ENCODE assay signal across 10 cellular contexts in genomic region chr1:32333251-32333963, GRCh38. TPM values are rescaled to one million over a fixed set of nuclear protein-coding genes. Genes with fewer than 3 reads are reported as not detected.
DNase-seq lines count a peak whose midpoint lies in the region; ATAC-seq and TF ChIP-seq lines count a peak whose summit lies in the region.
"Had no signal": no experiment of that assay in that cellular context is flagged by ENCODE, and none has a peak within 500 bp of the region (broad histone marks: within the 10 kb centered on the region; RNA-seq: fewer than 3 reads in every experiment).

No MANE protein-coding gene starts in this region.

- TF ChIP-seq CTCF in Panc1 (IDR thresholded peaks at IDR 0.05) (no peak), gastrocnemius medialis (IDR thresholded peaks at IDR 0.05 in 4 of 5, conservative IDR thresholded peaks at IDR 0.05 in 1 of 5) (no peak), vagina (IDR thresholded peaks at IDR 0.05) (no peak)

- H3K4me3 ChIP-seq in Panc1 (ENCODE audit: low read depth in 2 of 2, low read length in 2 of 2) (no peak overlapping the region), gastrocnemius medialis (no peak overlapping the region), vagina (no peak overlapping the region)

- H3K27ac Mint-ChIP-seq in activated CD4-positive, alpha-beta memory T cell treated with anti-CD3 and anti-CD28 coated beads, Interleukin-2, amount 10 ng/mL, durations not matched to agents 7 days and 5 days: peak overlapping the region; percentile 17
- no peak overlapping the region for H3K27ac Mint-ChIP-seq in activated CD4-positive, alpha-beta memory T cell treated with anti-CD3 and anti-CD28 coated beads for 36 hours

- TSS peak; percentile 95 for BruUV-seq in Panc1 (replicated peaks; lab: Mats Ljungman, UMichigan)

- CTCF ChIA-PET in activated CD4-positive, alpha-beta memory T cell treated with anti-CD3 and anti-CD28 coated beads, Interleukin-2, amount 10 ng/mL, durations not matched to agents 7 days and 5 days (lab: Charles Lee): interaction anchor here (0.8 to 1.7 kb wide), 2 partner anchors 12 to 14 kb away, joined by 3 to 9 read pairs; no protein-coding TSS in a partner anchor
- CTCF ChIA-PET in activated CD4-positive, alpha-beta memory T cell treated with anti-CD3 and anti-CD28 coated beads for 36 hours (lab: Charles Lee): interaction anchor here (1.0 to 1.6 kb wide), 3 partner anchors 85 to 118 kb away, joined by 3 to 8 read pairs (median 4); no protein-coding TSS in a partner anchor
- CTCF ChIA-PET in Panc1 (lab: Charles Lee): no interaction called here

- peaks cover 41% of the 10 kb centered on the region for H3K4me1 ChIP-seq in Panc1 (ENCODE audit: control insufficient read depth, insufficient read depth, low read length)
- peaks cover 4 to 6% of the 10 kb centered on the region in 2 donors for H3K4me1 ChIP-seq in gastrocnemius medialis
- peaks cover 25% of the 10 kb centered on the region for H3K4me1 ChIP-seq in vagina

- peaks cover 8% of the 10 kb centered on the region for H3K27me3 Mint-ChIP-seq in activated CD4-positive, alpha-beta memory T cell treated with anti-CD3 and anti-CD28 coated beads, Interleukin-2, amount 10 ng/mL, durations not matched to agents 7 days and 5 days
- no peaks in the 10 kb centered on the region for H3K27me3 Mint-ChIP-seq in activated CD4-positive, alpha-beta memory T cell treated with anti-CD3 and anti-CD28 coated beads for 36 hours

- no peaks in the 10 kb centered on the region for H3K9me3 Mint-ChIP-seq in activated CD4-positive, alpha-beta memory T cell treated with anti-CD3 and anti-CD28 coated beads, Interleukin-2, amount 10 ng/mL, durations not matched to agents 7 days and 5 days
- no peaks in the 10 kb centered on the region for H3K9me3 Mint-ChIP-seq in activated CD4-positive, alpha-beta memory T cell treated with anti-CD3 and anti-CD28 coated beads for 36 hours

- intact Hi-C loops in activated CD4-positive, alpha-beta memory T cell treated with anti-CD3 and anti-CD28 coated beads for 36 hours (cut with micrococcal nuclease): no loop called here
- intact Hi-C loops in Panc1 (cut with micrococcal nuclease; ENCODE audit: unreplicated experiment) (no loop called here), gastrocnemius medialis (cut with DNase I; ENCODE audit: low total_unique reads) (no loop called here), vagina (cut with DNase I) (no loop called here)

- H3K36me3 ChIP-seq in Panc1 (ENCODE audit: control insufficient read depth, insufficient read depth, low read length): peaks cover 19% of the 10 kb centered on the region
- H3K36me3 ChIP-seq in gastrocnemius medialis: peaks cover 0 to 37% of the 10 kb centered on the region in 2 donors
- peaks cover 0 to 40% of the 10 kb centered on the region in 2 donors for H3K36me3 ChIP-seq in vagina

- peaks cover 34% of the 10 kb centered on the region for H3K4me1 Mint-ChIP-seq in activated CD4-positive, alpha-beta memory T cell treated with anti-CD3 and anti-CD28 coated beads, Interleukin-2, amount 10 ng/mL, durations not matched to agents 7 days and 5 days
- peaks cover 37% of the 10 kb centered on the region for H3K4me1 Mint-ChIP-seq in activated CD4-positive, alpha-beta memory T cell treated with anti-CD3 and anti-CD28 coated beads for 36 hours (ENCODE audit: low read depth)

- in situ Hi-C loops in Panc1 (cut with HindIII; ENCODE audit: low pct_unique_long_range_greater_than_20kb, low sequenced_read_pairs) (no loop called here), gastrocnemius medialis (cut with MboI; ENCODE audit: low sequenced_read_pairs in 4 of 4) (no loop called here)

- H3K27ac ChIP-seq in Panc1 (ENCODE audit: low read length) (peak overlapping the region; percentile 78), epithelial cell of prostate (peak overlapping the region; percentile 52), substantia nigra (ENCODE audit: low read depth, low read length, poor library complexity, severe bottlenecking) (peak overlapping the region; percentile 100), gastrocnemius medialis (no peak overlapping the region), vagina (no peak overlapping the region)

- H3K36me3 Mint-ChIP-seq in activated CD4-positive, alpha-beta memory T cell treated with anti-CD3 and anti-CD28 coated beads, Interleukin-2, amount 10 ng/mL, durations not matched to agents 7 days and 5 days (ENCODE audit: low read depth): peaks cover 61% of the 10 kb centered on the region
- H3K36me3 Mint-ChIP-seq in activated CD4-positive, alpha-beta memory T cell treated with anti-CD3 and anti-CD28 coated beads for 36 hours: peaks cover 16% of the 10 kb centered on the region

- POLR2A ChIA-PET in activated CD4-positive, alpha-beta memory T cell treated with anti-CD3 and anti-CD28 coated beads, Interleukin-2, amount 10 ng/mL, durations not matched to agents 7 days and 5 days (lab: Charles Lee): interaction anchor here (1.3 to 2.4 kb wide), 3 partner anchors 11 to 61 kb away, joined by 3 to 14 read pairs (median 6); partner anchors contain the start of gene BSDC1
- POLR2A ChIA-PET in activated CD4-positive, alpha-beta memory T cell treated with anti-CD3 and anti-CD28 coated beads for 36 hours (lab: Charles Lee): interaction anchor here (1.2 kb wide), 1 partner anchor 84 kb away, joined by 3 read pairs; no protein-coding TSS in a partner anchor
- POLR2A ChIA-PET in Panc1 (lab: Charles Lee): no interaction called here

- no peak for DNase-seq in activated CD4-positive, alpha-beta memory T cell treated with anti-CD3 and anti-CD28 coated beads, Interleukin-2, amount 10 ng/mL, durations not matched to agents 7 days and 5 days
- no peak for DNase-seq in activated CD4-positive, alpha-beta memory T cell treated with anti-CD3 and anti-CD28 coated beads for 36 hours
- no peak for DNase-seq in Panc1 (ENCODE audit: low read depth, low spot score)
- no peak for DNase-seq in epithelial cell of prostate (ENCODE audit: low read depth, low spot score)
- peak in 1 of 49 donors; percentile 50 for DNase-seq in substantia nigra (lab: John Stamatoyannopoulos, UW)
- no peak for DNase-seq in gastrocnemius medialis
- no peak for DNase-seq in DMS153 (lab: John Stamatoyannopoulos, UW)
- no peak for DNase-seq in vagina (ENCODE audit: extremely low spot score in 2 of 2)
- DNase-seq: activated T-cell treated with anti-CD3 and anti-CD28 coated beads, Interleukin-2, amount 50 U/mL, for 48 hours; upper lobe of left lung had no signal

- H3K9me3 ChIP-seq in Panc1 (ENCODE audit: control insufficient read depth, insufficient read depth, low read depth, low read length) (no peaks in the 10 kb centered on the region), gastrocnemius medialis (no peaks in the 10 kb centered on the region), vagina (no peaks in the 10 kb centered on the region)
- H3K9me3 ChIP-seq: upper lobe of left lung had no signal

- ATAC-seq in Panc1 (no peak), gastrocnemius medialis (no peak)

- H3K4me3 Mint-ChIP-seq in activated CD4-positive, alpha-beta memory T cell treated with anti-CD3 and anti-CD28 coated beads, Interleukin-2, amount 10 ng/mL, durations not matched to agents 7 days and 5 days: peak overlapping the region; percentile 5
- H3K4me3 Mint-ChIP-seq in activated CD4-positive, alpha-beta memory T cell treated with anti-CD3 and anti-CD28 coated beads for 36 hours: no peak overlapping the region

- H3K27me3 ChIP-seq in Panc1 (ENCODE audit: control insufficient read depth, insufficient read depth, low read length): no peaks in the 10 kb centered on the region
- no peaks in the 10 kb centered on the region for H3K27me3 ChIP-seq in gastrocnemius medialis
- no peaks in the 10 kb centered on the region for H3K27me3 ChIP-seq in vagina
- H3K27me3 ChIP-seq: upper lobe of left lung had no signal

- TF ChIP-seq POLR2A in gastrocnemius medialis (IDR thresholded peaks at IDR 0.05) (no peak), vagina (IDR thresholded peaks at IDR 0.05) (no peak)

RNA-seq across cellular contexts. Expression of gene MARCKSL1, which starts 2.6 kb away (rescaled TPM):
- total RNA-seq in activated CD4-positive, alpha-beta memory T cell treated with anti-CD3 and anti-CD28 coated beads, Interleukin-2, amount 10 ng/mL, durations not matched to agents 7 days and 5 days: 10 to 100 TPM; 26.4 to 27.9 TPM
- total RNA-seq in activated CD4-positive, alpha-beta memory T cell treated with anti-CD3 and anti-CD28 coated beads for 36 hours: 10 to 100 TPM; 13.1 to 14.6 TPM
- 176 TPM for total RNA-seq in Panc1 (2021; ENCODE audit: unreplicated experiment)
- 307 TPM for polyA plus RNA-seq in Panc1 (2012; ENCODE audit: insufficient read length)
- 1 to 10 TPM in 2 of 4 donors, under 1 TPM in 2; 0.75 to 2.6 (median 1.5) TPM for total RNA-seq in gastrocnemius medialis
- 36.8 TPM for total RNA-seq in vagina

RNA-seq across cellular contexts. Expression of gene FAM229A, which starts 28.9 kb away (rescaled TPM):
- total RNA-seq in activated CD4-positive, alpha-beta memory T cell treated with anti-CD3 and anti-CD28 coated beads, Interleukin-2, amount 10 ng/mL, durations not matched to agents 7 days and 5 days: 10 to 100 TPM; 10.6 to 11.8 TPM
- 1 to 10 TPM; 3.6 to 4.2 TPM for total RNA-seq in activated CD4-positive, alpha-beta memory T cell treated with anti-CD3 and anti-CD28 coated beads for 36 hours
- total RNA-seq in Panc1 (2021; ENCODE audit: unreplicated experiment) (6.7 TPM), gastrocnemius medialis (10 to 100 TPM in 1 of 4 donors, 1 to 10 TPM in 2, under 1 TPM in 1; 0.81 to 13.4 (median 2.0) TPM), vagina (10.1 TPM)
- polyA plus RNA-seq in Panc1 (2012; ENCODE audit: insufficient read length): 7.8 TPM

RNA-seq across cellular contexts. Expression of gene TSSK3, which starts 28.9 kb away (rescaled TPM):
- total RNA-seq in activated CD4-positive, alpha-beta memory T cell treated with anti-CD3 and anti-CD28 coated beads, Interleukin-2, amount 10 ng/mL, durations not matched to agents 7 days and 5 days: 1 to 10 TPM in 1 of 2 experiments, under 1 TPM in 1; 0.70 to 1.0 TPM
- total RNA-seq in activated CD4-positive, alpha-beta memory T cell treated with anti-CD3 and anti-CD28 coated beads for 36 hours: under 1 TPM; 0.69 to 0.90 TPM
- total RNA-seq in Panc1 (2021; ENCODE audit: unreplicated experiment) (3.6 TPM), gastrocnemius medialis (1 to 10 TPM in 1 of 4 donors, not detected in 3; 1.8 TPM), vagina (not detected)
- polyA plus RNA-seq in Panc1 (2012; ENCODE audit: insufficient read length): 1.3 TPM

RNA-seq across cellular contexts. Expression of gene HDAC1, which starts 41.5 kb away (rescaled TPM):
- 100 to 1,000 TPM; 180 to 185 TPM for total RNA-seq in activated CD4-positive, alpha-beta memory T cell treated with anti-CD3 and anti-CD28 coated beads, Interleukin-2, amount 10 ng/mL, durations not matched to agents 7 days and 5 days
- total RNA-seq in activated CD4-positive, alpha-beta memory T cell treated with anti-CD3 and anti-CD28 coated beads for 36 hours: 100 to 1,000 TPM; 136 to 139 TPM
- total RNA-seq in Panc1 (2021; ENCODE audit: unreplicated experiment) (256 TPM), gastrocnemius medialis (10 to 100 TPM in 2 of 4 donors, 1 to 10 TPM in 2; 8.7 to 23.8 (median 11.8) TPM), vagina (65.6 TPM)
- polyA plus RNA-seq in Panc1 (2012; ENCODE audit: insufficient read length): 290 TPM

Comparison
In these comparisons a context has a peak if more than half of its experiments do, and no peak if none do; other contexts are left out.
1. H3K27ac ChIP-seq: peak in Panc1 (single experiment), epithelial cell of prostate (single experiment) and substantia nigra (single experiment); none in gastrocnemius medialis (0 of 4) and vagina (single experiment).